ENCODE assay signal across 9 cellular contexts in the genomic region with DNA sequence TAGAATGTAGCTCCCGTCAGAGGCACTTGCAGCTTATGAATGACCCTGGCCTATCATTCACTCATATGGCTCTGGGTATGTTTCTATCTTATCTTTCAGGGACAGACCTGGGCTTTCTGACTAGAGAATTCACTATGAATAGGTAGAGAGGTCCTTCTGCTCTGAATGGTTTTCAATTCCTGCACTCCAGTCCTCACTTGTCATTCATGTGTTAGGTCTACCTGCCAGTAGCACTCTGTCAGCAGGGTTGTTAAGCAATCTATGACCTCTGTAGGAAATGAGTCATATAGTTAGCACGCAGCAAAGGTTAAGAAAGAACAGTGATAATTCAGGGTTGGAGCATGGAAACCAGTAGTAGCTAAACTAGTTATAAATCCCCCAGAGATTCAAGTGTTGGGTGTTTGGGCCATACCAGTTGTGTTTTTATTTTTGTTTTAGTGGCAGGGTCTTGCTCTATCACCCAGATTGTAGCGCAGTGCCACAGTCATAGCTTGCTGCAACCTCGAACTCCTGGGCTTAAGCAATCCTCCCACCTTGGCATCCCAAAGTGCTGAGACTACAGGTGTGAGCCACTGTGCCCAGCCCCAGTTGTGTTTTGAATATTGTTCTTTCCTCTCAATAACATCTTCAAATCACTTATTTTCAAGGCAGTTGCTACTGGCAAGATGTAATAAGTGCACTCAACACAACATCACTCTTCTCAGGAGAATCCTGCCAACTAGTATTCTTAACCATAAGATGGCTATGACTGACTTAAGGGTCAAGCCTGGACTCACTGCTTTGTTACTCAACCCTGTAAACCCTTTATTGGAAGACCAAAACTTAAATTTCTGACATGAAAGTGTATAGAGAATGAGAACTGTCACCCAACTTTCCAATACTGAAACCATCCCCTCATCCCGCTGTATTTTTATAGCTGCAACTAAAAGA. TPM values are rescaled to one million over a fixed set of nuclear protein-coding genes. Genes with fewer than 3 reads are reported as not detected.
DNase-seq lines count a peak whose midpoint lies in the region; ATAC-seq and TF ChIP-seq lines count a peak whose summit lies in the region.
"Had no signal": no experiment of that assay in that cellular context is flagged by ENCODE, and none has a peak within 500 bp of the region (broad histone marks: within the 10 kb centered on the region; RNA-seq: fewer than 3 reads in every experiment).

No MANE protein-coding gene starts in this region.

- intact Hi-C loops in testis (cut with DNase I; ENCODE audit: low total_unique reads) = no loop called here

- CTCF ChIA-PET in activated CD8-positive, alpha-beta memory T cell treated with anti-CD3 and anti-CD28 coated beads, Interleukin-2, amount 10 ng/mL, durations not matched to agents 7 days and 5 days (lab: Charles Lee) = no interaction called here

- H2BK120ac ChIP-seq in mesenchymal stem cell (ENCODE audit: low read depth, low read length) = no peak overlapping the region

- no peak overlapping the region for H2AFZ ChIP-seq in mesenchymal stem cell (ENCODE audit: low read depth, low read length)

- ATAC-seq in activated CD8-positive, alpha-beta memory T cell treated with anti-CD3 and anti-CD28 coated beads, Interleukin-2, amount 10 ng/mL, durations not matched to agents 7 days and 5 days = peak; percentile 85
- peak; percentile 81 for ATAC-seq in HG02973 (IDR thresholded peaks at IDR 0.05; ENCODE audit: unreplicated experiment)
- no peak for ATAC-seq in effector memory CD8-positive, alpha-beta T cell (replicated peaks)
- no peak for ATAC-seq in HG03135 (IDR thresholded peaks at IDR 0.05; ENCODE audit: unreplicated experiment)

- peak overlapping the region; percentile 54 for H3K27ac Mint-ChIP-seq in activated CD8-positive, alpha-beta memory T cell treated with anti-CD3 and anti-CD28 coated beads, Interleukin-2, amount 10 ng/mL, durations not matched to agents 7 days and 5 days
- no peak overlapping the region for H3K27ac Mint-ChIP-seq in effector memory CD8-positive, alpha-beta T cell

- 57% methylated on average over 3 of the region's 5 CpGs for WGBS in mesenchymal stem cell
- 86 to 90% methylated on average over 4 to 5 of the region's 5 CpGs for WGBS in testis, 2 donors

- peaks cover 1% of the 10 kb centered on the region for H3K4me1 ChIP-seq in mesenchymal stem cell (ENCODE audit: control insufficient read depth, insufficient read depth, low read depth, low read length)
- no peaks in the 10 kb centered on the region for H3K4me1 ChIP-seq in testis

- H3K18ac ChIP-seq in mesenchymal stem cell (ENCODE audit: low read depth in 1 of 2, low read length in 2 of 2) = peak overlapping the region in 1 of 2 experiments; percentile 12

- H3K36me3 ChIP-seq in mesenchymal stem cell (ENCODE audit: control insufficient read depth in 1 of 2, insufficient read depth in 2 of 2, low read depth in 1 of 2, low read length in 2 of 2) (no peaks in the 10 kb centered on the region), testis (ENCODE audit: low read depth, missing control alignments) (no peaks in the 10 kb centered on the region)
- H3K36me3 ChIP-seq: BLaER1 had no signal

- H3K23ac ChIP-seq in mesenchymal stem cell (ENCODE audit: low read length in 2 of 2) = no peak overlapping the region

- no peak overlapping the region for H3K4me3 Mint-ChIP-seq in activated CD8-positive, alpha-beta memory T cell treated with anti-CD3 and anti-CD28 coated beads, Interleukin-2, amount 10 ng/mL, durations not matched to agents 7 days and 5 days
- no peak overlapping the region for H3K4me3 Mint-ChIP-seq in effector memory CD8-positive, alpha-beta T cell

- no peak overlapping the region for H3K4me2 ChIP-seq in mesenchymal stem cell (ENCODE audit: low read length, poor library complexity, severe bottlenecking)
- H3K4me2 ChIP-seq: BLaER1 had no signal

- H3K27ac ChIP-seq in mesenchymal stem cell (ENCODE audit: low read length, poor library complexity, severe bottlenecking) (peak overlapping the region; percentile 62), testis (no peak overlapping the region)
- H3K27ac ChIP-seq: BLaER1 had no signal

- H3K4ac ChIP-seq in mesenchymal stem cell (ENCODE audit: low read depth in 1 of 2, low read length in 2 of 2) = no peak overlapping the region

- peaks cover 3% of the 10 kb centered on the region for H3K9me3 ChIP-seq in mesenchymal stem cell (ENCODE audit: control insufficient read depth, low read length)
- H3K9me3 ChIP-seq in testis = no peaks in the 10 kb centered on the region
- H3K9me3 ChIP-seq: BLaER1 had no signal

- no peak for TF ChIP-seq POLR2A in testis (IDR thresholded peaks at IDR 0.05)

- no peak overlapping the region for H3K14ac ChIP-seq in mesenchymal stem cell (ENCODE audit: low read length in 2 of 2)

- peaks cover 12% of the 10 kb centered on the region for H3K36me3 Mint-ChIP-seq in activated CD8-positive, alpha-beta memory T cell treated with anti-CD3 and anti-CD28 coated beads, Interleukin-2, amount 10 ng/mL, durations not matched to agents 7 days and 5 days
- peaks cover 5% of the 10 kb centered on the region for H3K36me3 Mint-ChIP-seq in effector memory CD8-positive, alpha-beta T cell (ENCODE audit: insufficient read depth)

- H3K9ac ChIP-seq in mesenchymal stem cell (ENCODE audit: low read length) = peak overlapping the region; percentile 21
- H3K9ac ChIP-seq: BLaER1 had no signal

- TF ChIP-seq CTCF in testis (IDR thresholded peaks at IDR 0.05) = no peak

- DNase-seq in activated CD8-positive, alpha-beta memory T cell treated with anti-CD3 and anti-CD28 coated beads, Interleukin-2, amount 10 ng/mL, durations not matched to agents 7 days and 5 days = no peak
- no peak for DNase-seq in activated CD8-positive, alpha-beta memory T cell treated with anti-CD3 and anti-CD28 coated beads, Interleukin-2, amount 50 U/mL, for 4 hours
- DNase-seq in SW480 (ENCODE audit: low spot score) (peak; percentile 72), mesenchymal stem cell (peak; percentile 57), testis (no peak)
- no peak for DNase-seq in effector memory CD8-positive, alpha-beta T cell

- H2BK12ac ChIP-seq in mesenchymal stem cell (ENCODE audit: low read length in 2 of 2) = no peak overlapping the region

- H4K8ac ChIP-seq in mesenchymal stem cell (ENCODE audit: low read length) = no peak overlapping the region

- no peak overlapping the region for H2BK5ac ChIP-seq in mesenchymal stem cell (ENCODE audit: low read depth, low read length, poor library complexity, severe bottlenecking)

- peaks cover 18% of the 10 kb centered on the region for H3K4me1 Mint-ChIP-seq in activated CD8-positive, alpha-beta memory T cell treated with anti-CD3 and anti-CD28 coated beads, Interleukin-2, amount 10 ng/mL, durations not matched to agents 7 days and 5 days
- H3K4me1 Mint-ChIP-seq in effector memory CD8-positive, alpha-beta T cell (ENCODE audit: low read depth in 2 of 2) = peaks cover 0 to 5% of the 10 kb centered on the region in 2 donors

- H3K4me3 ChIP-seq in mesenchymal stem cell (ENCODE audit: insufficient read depth in 1 of 2, low read depth in 1 of 2, low read length in 2 of 2) (no peak overlapping the region), testis (no peak overlapping the region)
- H3K4me3 ChIP-seq: BLaER1 had no signal

- H3K27me3 ChIP-seq in mesenchymal stem cell (ENCODE audit: control insufficient read depth in 1 of 2, insufficient read depth in 1 of 2, low read length in 2 of 2) (no peaks in the 10 kb centered on the region), testis (no peaks in the 10 kb centered on the region)
- H3K27me3 ChIP-seq: BLaER1 had no signal

- no peaks in the 10 kb centered on the region for H3K27me3 Mint-ChIP-seq in activated CD8-positive, alpha-beta memory T cell treated with anti-CD3 and anti-CD28 coated beads, Interleukin-2, amount 10 ng/mL, durations not matched to agents 7 days and 5 days
- no peaks in the 10 kb centered on the region for H3K27me3 Mint-ChIP-seq in effector memory CD8-positive, alpha-beta T cell

- H3K9me3 Mint-ChIP-seq in activated CD8-positive, alpha-beta memory T cell treated with anti-CD3 and anti-CD28 coated beads, Interleukin-2, amount 10 ng/mL, durations not matched to agents 7 days and 5 days (ENCODE audit: low read depth) = no peaks in the 10 kb centered on the region
- H3K9me3 Mint-ChIP-seq in effector memory CD8-positive, alpha-beta T cell = no peaks in the 10 kb centered on the region

- no peaks in the 10 kb centered on the region for H3K79me1 ChIP-seq in mesenchymal stem cell (replicated peaks; ENCODE audit: low read length, poor library complexity, severe bottlenecking)

- no peak overlapping the region for H2AK5ac ChIP-seq in mesenchymal stem cell (ENCODE audit: low read length, severe bottlenecking)

- H2BK15ac ChIP-seq in mesenchymal stem cell (ENCODE audit: low read depth, poor library complexity, severe bottlenecking) = no peak overlapping the region

- no peak overlapping the region for H4K91ac ChIP-seq in mesenchymal stem cell (ENCODE audit: low read length)

RNA-seq across cellular contexts. Expression of gene ARL13A, which starts 25.1 kb away (rescaled TPM):
- total RNA-seq in activated CD8-positive, alpha-beta memory T cell treated with anti-CD3 and anti-CD28 coated beads, Interleukin-2, amount 10 ng/mL, durations not matched to agents 7 days and 5 days = not detected
- polyA plus RNA-seq in mesenchymal stem cell (2013, experiment 1 of 2) = not detected
- polyA plus RNA-seq in mesenchymal stem cell (2013, experiment 2 of 2) = 0.07 TPM
- total RNA-seq in testis = 1 to 10 TPM; 4.5 to 7.3 TPM
- 13.2 TPM for polyA plus RNA-seq in testis (ENCODE audit: insufficient read depth, low read depth, low replicate concordance)

RNA-seq across cellular contexts. Expression of gene TRMT2B, which starts 57.3 kb away (rescaled TPM):
- total RNA-seq in activated CD8-positive, alpha-beta memory T cell treated with anti-CD3 and anti-CD28 coated beads, Interleukin-2, amount 10 ng/mL, durations not matched to agents 7 days and 5 days = 10 to 100 TPM; 21.0 to 23.3 TPM
- polyA plus RNA-seq in mesenchymal stem cell (2013, experiment 1 of 2) = 6.3 TPM
- polyA plus RNA-seq in mesenchymal stem cell (2013, experiment 2 of 2) = 6.8 TPM
- 10 to 100 TPM; 13.3 to 17.0 TPM for total RNA-seq in testis
- polyA plus RNA-seq in testis (ENCODE audit: insufficient read depth, low read depth, low replicate concordance) = 7.0 TPM

Comparison
In these comparisons a context has a peak if more than half of its experiments do, and no peak if none do; other contexts are left out.
1. ATAC-seq: peak in activated CD8-positive, alpha-beta memory T cell treated with anti-CD3 and anti-CD28 coated beads, Interleukin-2, amount 10 ng/mL, durations not matched to agents 7 days and 5 days (single experiment) and HG02973 (single experiment); none in effector memory CD8-positive, alpha-beta T cell (single experiment) and HG03135 (single experiment).
2. DNase-seq: peak in SW480 (single experiment) and mesenchymal stem cell (single experiment); none in activated CD8-positive, alpha-beta memory T cell treated with anti-CD3 and anti-CD28 coated beads, Interleukin-2, amount 10 ng/mL, durations not matched to agents 7 days and 5 days (single experiment), activated CD8-positive, alpha-beta memory T cell treated with anti-CD3 and anti-CD28 coated beads, Interleukin-2, amount 50 U/mL, for 4 hours (single experiment), testis (single experiment) and effector memory CD8-positive, alpha-beta T cell (0 of 3).
3. RNA of gene ARL13A, which starts 25.1 kb away (total RNA-seq): 4.5 to 7.3 TPM in testis; not detected in activated CD8-positive, alpha-beta memory T cell treated with anti-CD3 and anti-CD28 coated beads, Interleukin-2, amount 10 ng/mL, durations not matched to agents 7 days and 5 days; every median in the first group is over 4 times any median in the second.